ENCODE assay signal across 22 cellular contexts in the genomic region with DNA sequence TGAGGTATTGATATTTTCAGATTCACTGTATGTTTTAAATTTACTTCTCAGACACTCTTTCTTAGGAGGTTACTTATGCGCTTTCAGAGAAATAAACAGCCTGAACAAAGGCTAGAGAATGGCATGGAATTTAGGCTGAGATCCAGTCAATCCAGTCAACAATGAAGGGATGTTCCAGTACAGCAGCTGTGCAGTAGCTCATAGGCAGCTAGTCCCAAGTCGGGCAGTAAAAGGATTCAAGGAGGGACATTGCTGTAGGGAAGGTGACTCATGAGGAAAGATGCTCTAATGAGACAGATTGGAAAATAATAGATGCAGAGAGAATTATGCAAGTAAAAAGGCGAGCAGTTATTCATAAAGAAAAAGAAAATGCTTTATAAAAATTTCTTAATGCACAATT.
"Had no signal": no experiment of that assay in that cellular context is flagged by ENCODE, and none has a peak within 500 bp of the region (broad histone marks: within the 10 kb centered on the region; RNA-seq: fewer than 3 reads in every experiment).

No MANE protein-coding gene starts in this region.

- DNase-seq: hypothalamus; immature natural killer cell; left ventricle myocardium inferior; mesendoderm; naive thymus-derived CD8-positive, alpha-beta T cell; occipital lobe; right lobe of liver; stimulated activated CD4-positive, alpha-beta T cell treated with anti-CD3 and anti-CD28 coated beads, Interleukin-12 subunit alpha, Interleukin-12 subunit beta, amount 100 ng/mL, for 4 hours; stimulated activated CD4-positive, alpha-beta T cell treated with anti-CD3 and anti-CD28 coated beads, Interleukin-15, amount 100 ng/mL, for 24 hours; stimulated activated CD4-positive, alpha-beta T cell treated with anti-CD3 and anti-CD28 coated beads, Interleukin-2, amount 100 ng/mL, for 24 hours; stimulated activated CD4-positive, alpha-beta T cell treated with anti-CD3 and anti-CD28 coated beads, Interleukin-4, amount 100 ng/mL, for 1 hour; stimulated activated naive B cell treated with anti-CD40 and anti-IgM and Interleukin-4, amounts not matched to agents 10 μg/mL and 1 μg/mL and 100 μg/mL, for 72 hours; stimulated activated naive CD8-positive, alpha-beta T cell treated with anti-CD3 and anti-CD28 coated beads, Interleukin-15, Interleukin-2, amounts not matched to agents 100 U/mL and 50 U/mL, for 24 hours; tibial artery; upper lobe of right lung had no signal

- H3K36me3 ChIP-seq: left ventricle myocardium inferior, neutrophil, right atrium auricular region, right lobe of liver, suprapubic skin, thoracic aorta, tibial artery, upper lobe of right lung had no signal

- H3K79me2 ChIP-seq: parathyroid adenoma had no signal

- H3K9me3 ChIP-seq: neutrophil, right lobe of liver, suprapubic skin, thoracic aorta, upper lobe of right lung had no signal

- H3K27me3 ChIP-seq: neutrophil, right atrium auricular region, right lobe of liver, suprapubic skin, tibial artery, upper lobe of right lung had no signal

- H3K9ac ChIP-seq: parathyroid adenoma had no signal

- H3K4me1 ChIP-seq: left ventricle myocardium inferior, parathyroid adenoma, right atrium auricular region, right lobe of liver, suprapubic skin, tibial artery, upper lobe of right lung had no signal

- H2AFZ ChIP-seq: parathyroid adenoma had no signal

- H3K4me3 ChIP-seq: left ventricle myocardium inferior, lung, right atrium auricular region, right lobe of liver, skin epidermis, suprapubic skin, thoracic aorta, tibial artery, upper lobe of right lung had no signal

- H3K27ac ChIP-seq: left ventricle myocardium inferior, neutrophil, parathyroid adenoma, right atrium auricular region, right lobe of liver, skin epidermis, suprapubic skin, thoracic aorta, tibial artery, upper lobe of right lung had no signal
